In genomic region chr2:177712462-177712861, GRCh38 we compare ENCODE assay signal across 30 cellular contexts.
"Had no signal": no experiment of that assay in that cellular context is flagged by ENCODE, and none has a peak within 500 bp of the region (broad histone marks: within the 10 kb centered on the region; RNA-seq: fewer than 3 reads in every experiment).

No MANE protein-coding gene starts in this region.

- H3K27ac ChIP-seq: adrenal gland, body of pancreas, colonic mucosa, epithelial cell of prostate, esophagus squamous epithelium, heart right ventricle, left lung, lower lobe of right lung, neural progenitor cell, spleen, suprapubic skin, tibial artery had no signal

- H3K36me3 ChIP-seq: adrenal gland, colonic mucosa, esophagus squamous epithelium, heart right ventricle, left lung, lower lobe of right lung, neural progenitor cell, spleen, suprapubic skin, tibial artery had no signal

- DNase-seq: activated CD4-positive, alpha-beta memory T cell treated with anti-CD3 and anti-CD28 coated beads for 36 hours; activated CD4-positive, alpha-beta T cell treated with anti-CD3 and anti-CD28 coated beads, Interleukin-2, amount 10 ng/mL, durations not matched to agents 24 days and 14 days; activated CD4-positive, CD25-positive, alpha-beta regulatory T cell treated with anti-CD3 and anti-CD28 coated beads, Interleukin-2, amount 50 U/mL, for 72 hours; activated CD8-positive, alpha-beta memory T cell treated with anti-CD3 and anti-CD28 coated beads, Interleukin-2, amount 50 U/mL, for 4 hours; activated effector memory CD4-positive, alpha-beta T cell treated with anti-CD3 and anti-CD28 coated beads, Interleukin-2, amount 50 U/mL, for 16 hours; activated naive CD4-positive, alpha-beta T cell treated with anti-CD3 and anti-CD28 coated beads for 36 hours; activated naive CD8-positive, alpha-beta T cell treated with anti-CD3 and anti-CD28 coated beads for 36 hours; activated T-cell treated with anti-CD3 and anti-CD28 coated beads, Interleukin-2, amount 50 U/mL, for 1 hour; adrenal gland; aorta; body of pancreas; cerebellar nuclear complex; colonic mucosa; effector CD8-positive, alpha-beta T cell; esophagus squamous epithelium; foreskin melanocyte; heart right ventricle; left lung; mesenchymal stem cell; natural killer cell; occipital lobe; right cardiac atrium; spleen; stimulated activated naive CD4-positive, alpha-beta T cell; T1000; tibial artery had no signal

- H3K4me1 ChIP-seq: adrenal gland, body of pancreas, colonic mucosa, esophagus squamous epithelium, left lung, lower lobe of right lung, spleen, suprapubic skin, tibial artery had no signal

- H2AFZ ChIP-seq: neural progenitor cell had no signal

- H3K9me3 ChIP-seq: adrenal gland, body of pancreas, colonic mucosa, esophagus squamous epithelium, heart right ventricle, left lung, lower lobe of right lung, spleen, suprapubic skin, tibial artery had no signal

- H3K4me2 ChIP-seq: neural progenitor cell had no signal

- H3K4me3 ChIP-seq: adrenal gland, body of pancreas, colonic mucosa, esophagus squamous epithelium, heart right ventricle, left lung, lower lobe of right lung, neural progenitor cell, spleen, suprapubic skin, tibial artery had no signal

- H3K27me3 ChIP-seq: adrenal gland, body of pancreas, colonic mucosa, left lung, neural progenitor cell, suprapubic skin had no signal
